Comparison of ENCODE assay signal across 17 cellular contexts in genomic region chr15:32856753-32857152, GRCh38.
A peak's percentile ranks its signal among the peaks of the same experiment; 100 is the strongest.
DNase-seq lines count a peak whose midpoint lies in the region; ATAC-seq and TF ChIP-seq lines count a peak whose summit lies in the region.
"Had no signal": no experiment of that assay in that cellular context is flagged by ENCODE, and none has a peak within 500 bp of the region (broad histone marks: within the 10 kb centered on the region; RNA-seq: fewer than 3 reads in every experiment).

No MANE protein-coding gene starts in this region.

- H3K4me3 Mint-ChIP-seq in activated CD8-positive, alpha-beta T cell treated with anti-CD3 and anti-CD28 coated beads, Interleukin-2, amount 10 ng/mL, durations not matched to agents 7 days and 5 days = no peak overlapping the region
- H3K4me3 Mint-ChIP-seq: nephron; T-helper 1 cell treated with Interleukin-12 subunit alpha and Interleukin-12 subunit beta and Interleukin-4 antibody, amounts not matched to agents 30 μg/mL and 1 μg/mL, for 36 hours had no signal

- H3K4me3 ChIP-seq in SK-N-SH (ENCODE audit: low read depth in 2 of 2, low read length in 1 of 2) = no peak overlapping the region
- no peak overlapping the region for H3K4me3 ChIP-seq in fibroblast of the aortic adventitia (ENCODE audit: low read depth, low read length)
- no peak overlapping the region for H3K4me3 ChIP-seq in smooth muscle cell
- H3K4me3 ChIP-seq: BLaER1 had no signal

- WGBS in SK-N-SH (ENCODE audit: low lambda C conversion rate) = 53% methylated on average over 4 of the region's 4 CpGs
- 15% methylated on average over 4 of the region's 4 CpGs for WGBS in smooth muscle cell (ENCODE audit: low lambda C conversion rate)

- no peaks in the 10 kb centered on the region for H3K36me3 Mint-ChIP-seq in activated CD8-positive, alpha-beta T cell treated with anti-CD3 and anti-CD28 coated beads, Interleukin-2, amount 10 ng/mL, durations not matched to agents 7 days and 5 days (ENCODE audit: low read depth)

- H3F3A ChIP-seq in SK-N-SH (replicated peaks; ENCODE audit: insufficient read depth) (peaks cover 65% of the 10 kb centered on the region), smooth muscle cell (ENCODE audit: low read depth) (peaks cover 35% of the 10 kb centered on the region)

- peak overlapping the region; percentile 59; the same call in 1 of the 2 replicates for H3K4me2 ChIP-seq in SK-N-SH
- H3K4me2 ChIP-seq in smooth muscle cell = peak overlapping the region; percentile 73
- H3K4me2 ChIP-seq: BLaER1 had no signal

- H3K9me3 Mint-ChIP-seq in activated CD8-positive, alpha-beta T cell treated with anti-CD3 and anti-CD28 coated beads, Interleukin-2, amount 10 ng/mL, durations not matched to agents 7 days and 5 days (ENCODE audit: insufficient read depth) = no peaks in the 10 kb centered on the region
- H3K9me3 Mint-ChIP-seq: nephron; T-helper 1 cell treated with Interleukin-12 subunit alpha and Interleukin-12 subunit beta and Interleukin-4 antibody, amounts not matched to agents 30 μg/mL and 1 μg/mL, for 36 hours had no signal

- H3K27me3 Mint-ChIP-seq in activated CD8-positive, alpha-beta T cell treated with anti-CD3 and anti-CD28 coated beads, Interleukin-2, amount 10 ng/mL, durations not matched to agents 7 days and 5 days (ENCODE audit: low read depth) = peaks cover 10% of the 10 kb centered on the region

- no peaks in the 10 kb centered on the region for H3K4me1 Mint-ChIP-seq in activated CD8-positive, alpha-beta T cell treated with anti-CD3 and anti-CD28 coated beads, Interleukin-2, amount 10 ng/mL, durations not matched to agents 7 days and 5 days (ENCODE audit: low read depth)

- DNase-seq in H4 (ENCODE audit: low spot score) (peak; percentile 21), SK-N-SH (no peak), fibroblast of the aortic adventitia (ENCODE audit: low read depth) (peak; percentile 72), smooth muscle cell (lab: John Stamatoyannopoulos, UW; ENCODE audit: unreplicated experiment) (no peak), NCI-H524 (lab: John Stamatoyannopoulos, UW) (no peak), KG1 (lab: John Stamatoyannopoulos, UW) (no peak)
- no peak for DNase-seq in activated CD8-positive, alpha-beta T cell treated with anti-CD3 and anti-CD28 coated beads, Interleukin-2, amount 10 ng/mL, durations not matched to agents 7 days and 5 days
- DNase-seq: activated naive CD4-positive, alpha-beta T cell; effector memory CD4-positive, alpha-beta T cell; left ventricle myocardium superior; NCI-H2029; NCI-H748 treated with DMSO at 0.1 percent for 48 hours had no signal

- H3K79me2 ChIP-seq in SK-N-SH (ENCODE audit: insufficient read depth) = peaks cover 25% of the 10 kb centered on the region
- H3K79me2 ChIP-seq in smooth muscle cell (ENCODE audit: low read depth) = no peaks in the 10 kb centered on the region

- TF ChIP-seq CTCF in SK-N-SH (IDR thresholded peaks at IDR 0.05) (no peak), fibroblast of the aortic adventitia (IDR thresholded peaks at IDR 0.05; ENCODE audit: insufficient read depth, low read length) (no peak), smooth muscle cell (IDR thresholded peaks at IDR 0.05; ENCODE audit: borderline replicate concordance, insufficient read depth, poor library complexity, severe bottlenecking) (no peak)

- peaks cover 9 to 42% of the 10 kb centered on the region in 2 experiments for H3K36me3 ChIP-seq in SK-N-SH (replicated peaks in 1 of 2; ENCODE audit: control insufficient read depth in 1 of 2, insufficient read depth in 2 of 2, low read length in 1 of 2)
- H3K36me3 ChIP-seq in smooth muscle cell (ENCODE audit: low read depth) = no peaks in the 10 kb centered on the region
- H3K36me3 ChIP-seq: BLaER1 had no signal

- no peak for TF ChIP-seq RAD21 in SK-N-SH (IDR thresholded peaks at IDR 0.05; ENCODE audit: low read length)

- no peak overlapping the region for H3K27ac Mint-ChIP-seq in activated CD8-positive, alpha-beta T cell treated with anti-CD3 and anti-CD28 coated beads, Interleukin-2, amount 10 ng/mL, durations not matched to agents 7 days and 5 days
- H3K27ac Mint-ChIP-seq: nephron; T-helper 1 cell treated with Interleukin-12 subunit alpha and Interleukin-12 subunit beta and Interleukin-4 antibody, amounts not matched to agents 30 μg/mL and 1 μg/mL, for 36 hours had no signal

- no peaks in the 10 kb centered on the region for H3K27me3 ChIP-seq in SK-N-SH (ENCODE audit: insufficient read depth)
- H3K27me3 ChIP-seq in smooth muscle cell (ENCODE audit: low read depth) = no peaks in the 10 kb centered on the region
- H3K27me3 ChIP-seq: BLaER1 had no signal

- peak in 1 of 2 experiments; percentile 29; a peak in 1 of 4 replicates for TF ChIP-seq EP300 in SK-N-SH (IDR thresholded peaks at IDR 0.05; ENCODE audit: borderline replicate concordance in 1 of 2, low read depth in 1 of 2, low read length in 1 of 2)

- H2AFZ ChIP-seq in SK-N-SH (ENCODE audit: low read depth) = no peak overlapping the region
- H2AFZ ChIP-seq in smooth muscle cell (ENCODE audit: low read depth) = no peak overlapping the region

- peak overlapping the region; percentile 93 to 99 for H3K27ac ChIP-seq in SK-N-SH (ENCODE audit: low read depth in 2 of 2, low read length in 1 of 2)
- peak overlapping the region; percentile 98 for H3K27ac ChIP-seq in smooth muscle cell (ENCODE audit: low read depth)
- H3K27ac ChIP-seq: BLaER1 had no signal

- H4K20me1 ChIP-seq in SK-N-SH (ENCODE audit: insufficient read depth) = no peaks in the 10 kb centered on the region
- H4K20me1 ChIP-seq in smooth muscle cell (ENCODE audit: low read depth) = no peaks in the 10 kb centered on the region
- H4K20me1 ChIP-seq: BLaER1 had no signal

- CTCF ChIA-PET in SK-N-SH (lab: Yijun Ruan, JAX) = interaction anchor here (1.0 to 4.0 kb wide), 2 partner anchors 12 to 206 kb away, joined by 3 to 26 read pairs; no protein-coding TSS in a partner anchor
- CTCF ChIA-PET in activated CD8-positive, alpha-beta T cell treated with anti-CD3 and anti-CD28 coated beads, Interleukin-2, amount 10 ng/mL, durations not matched to agents 7 days and 5 days (lab: Charles Lee) = no interaction called here

- H3K4me1 ChIP-seq in SK-N-SH (ENCODE audit: control insufficient read depth in 1 of 2, insufficient read depth in 2 of 2, low read depth in 1 of 2, low read length in 1 of 2) = peaks cover under 1 to 24% of the 10 kb centered on the region in 2 experiments
- peaks cover 39% of the 10 kb centered on the region for H3K4me1 ChIP-seq in smooth muscle cell (ENCODE audit: low read depth)

- H3K9me3 ChIP-seq in SK-N-SH (no peaks in the 10 kb centered on the region), smooth muscle cell (replicated peaks; ENCODE audit: low read depth) (no peaks in the 10 kb centered on the region)
- H3K9me3 ChIP-seq: BLaER1 had no signal

- ATAC-seq in activated CD8-positive, alpha-beta T cell treated with anti-CD3 and anti-CD28 coated beads, Interleukin-2, amount 10 ng/mL, durations not matched to agents 7 days and 5 days = no peak
- no peak for ATAC-seq in HG02623 (IDR thresholded peaks at IDR 0.05; ENCODE audit: unreplicated experiment)
- ATAC-seq: activated CD4-positive, CD25-positive, alpha-beta regulatory T cell treated with anti-CD3 and anti-CD28 coated beads, Interleukin-2, amount 50 U/mL, for 24 hours had no signal

- H3K9ac ChIP-seq in SK-N-SH (peak overlapping the region; percentile 76), smooth muscle cell (ENCODE audit: low read depth) (peak overlapping the region; percentile 78)
- H3K9ac ChIP-seq: BLaER1 had no signal

- POLR2A ChIA-PET in SK-N-SH (lab: Yijun Ruan, JAX) = no interaction called here
- POLR2A ChIA-PET in activated CD8-positive, alpha-beta T cell treated with anti-CD3 and anti-CD28 coated beads, Interleukin-2, amount 10 ng/mL, durations not matched to agents 7 days and 5 days (lab: Charles Lee) = no interaction called here

- no peaks in the 10 kb centered on the region for H3K9me2 ChIP-seq in SK-N-SH

TF ChIP-seq in SK-N-SH, 30 proteins besides CTCF, POLR2A, EP300 and RAD21 (continues in another document):
- peak; percentile 24; the same call in 1 of the 2 replicates for TF ChIP-seq TCF12 (IDR thresholded peaks at IDR 0.05)
- no peak for TF ChIP-seq YY1 (IDR thresholded peaks at IDR 0.05; ENCODE audit: low read depth)
- TF ChIP-seq SMC3 (IDR thresholded peaks at IDR 0.05; ENCODE audit: low read depth, low read length) = no peak
- TF ChIP-seq RFX5 (IDR thresholded peaks at IDR 0.05; ENCODE audit: low read length) = no peak
- TF ChIP-seq FOXM1 (IDR thresholded peaks at IDR 0.05; ENCODE audit: low read depth) = no peak
- TF ChIP-seq TEAD4 (IDR thresholded peaks at IDR 0.05; ENCODE audit: borderline replicate concordance, insufficient read depth) = 0 out of 2 replicates have a peak, but pooled peaks have one; percentile 35
- no peak for TF ChIP-seq ELF1 (IDR thresholded peaks at IDR 0.05)
- no peak; the same call in 1 of the 2 replicates for TF ChIP-seq FOSL2 (IDR thresholded peaks at IDR 0.05; ENCODE audit: borderline replicate concordance, low read depth)
- TF ChIP-seq, protein P1, sequence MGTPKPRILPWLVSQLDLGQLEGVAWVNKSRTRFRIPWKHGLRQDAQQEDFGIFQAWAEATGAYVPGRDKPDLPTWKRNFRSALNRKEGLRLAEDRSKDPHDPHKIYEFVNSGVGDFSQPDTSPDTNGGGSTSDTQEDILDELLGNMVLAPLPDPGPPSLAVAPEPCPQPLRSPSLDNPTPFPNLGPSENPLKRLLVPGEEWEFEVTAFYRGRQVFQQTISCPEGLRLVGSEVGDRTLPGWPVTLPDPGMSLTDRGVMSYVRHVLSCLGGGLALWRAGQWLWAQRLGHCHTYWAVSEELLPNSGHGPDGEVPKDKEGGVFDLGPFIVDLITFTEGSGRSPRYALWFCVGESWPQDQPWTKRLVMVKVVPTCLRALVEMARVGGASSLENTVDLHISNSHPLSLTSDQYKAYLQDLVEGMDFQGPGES (IDR thresholded peaks at IDR 0.05; ENCODE audit: low read depth, low read length) = no peak
- TF ChIP-seq PBX3 (IDR thresholded peaks at IDR 0.05) = no peak
- TF ChIP-seq POLR2AphosphoS5 (IDR thresholded peaks at IDR 0.05; ENCODE audit: low read depth, low read length) = peak; percentile 47; the same call in 1 of the 2 replicates
- TF ChIP-seq FOXJ3 (CRISPR knock-in tag; IDR thresholded peaks at IDR 0.05) = no peak
- TF ChIP-seq JUND (IDR thresholded peaks at IDR 0.05) = 0 out of 2 replicates have a peak, but pooled peaks have one; percentile 4

Comparison
In these comparisons a context has a peak if more than half of its experiments do, and no peak if none do; other contexts are left out.
1. DNase-seq: peak in H4 (single experiment) and fibroblast of the aortic adventitia (single experiment); none in SK-N-SH (single experiment), smooth muscle cell (single experiment), NCI-H524 (0 of 2), activated CD8-positive, alpha-beta T cell treated with anti-CD3 and anti-CD28 coated beads, Interleukin-2, amount 10 ng/mL, durations not matched to agents 7 days and 5 days (single experiment) and KG1 (single experiment).